In genomic region chr9:32518276-32518675, GRCh38 we compare ENCODE assay signal across 1 cellular context.
TF ChIP-seq lines count a peak whose summit lies in the region.

No MANE protein-coding gene starts in this region.

TF ChIP-seq in HEK293, 187 proteins besides CTCF, POLR2A, EP300 and RAD21 (continued from another document):
- TF ChIP-seq BCL6B (tag by site-specific recombination; IDR thresholded peaks at IDR 0.05) (no peak), ZBTB44 (tag by site-specific recombination; IDR thresholded peaks at IDR 0.05) (no peak), ZNF155 (tag by site-specific recombination; IDR thresholded peaks at IDR 0.05) (no peak), TRIM28 (IDR thresholded peaks at IDR 0.05; ENCODE audit: borderline replicate concordance, low read length) (peak; percentile 77; the same call in 1 of the 2 replicates), ZNF24 (tag by site-specific recombination; IDR thresholded peaks at IDR 0.05) (no peak), ZSCAN16 (tag by site-specific recombination; IDR thresholded peaks at IDR 0.05) (no peak), HOXC10 (CRISPR knock-in tag; IDR thresholded peaks at IDR 0.05) (no peak)
- TF ChIP-seq, protein P1, sequence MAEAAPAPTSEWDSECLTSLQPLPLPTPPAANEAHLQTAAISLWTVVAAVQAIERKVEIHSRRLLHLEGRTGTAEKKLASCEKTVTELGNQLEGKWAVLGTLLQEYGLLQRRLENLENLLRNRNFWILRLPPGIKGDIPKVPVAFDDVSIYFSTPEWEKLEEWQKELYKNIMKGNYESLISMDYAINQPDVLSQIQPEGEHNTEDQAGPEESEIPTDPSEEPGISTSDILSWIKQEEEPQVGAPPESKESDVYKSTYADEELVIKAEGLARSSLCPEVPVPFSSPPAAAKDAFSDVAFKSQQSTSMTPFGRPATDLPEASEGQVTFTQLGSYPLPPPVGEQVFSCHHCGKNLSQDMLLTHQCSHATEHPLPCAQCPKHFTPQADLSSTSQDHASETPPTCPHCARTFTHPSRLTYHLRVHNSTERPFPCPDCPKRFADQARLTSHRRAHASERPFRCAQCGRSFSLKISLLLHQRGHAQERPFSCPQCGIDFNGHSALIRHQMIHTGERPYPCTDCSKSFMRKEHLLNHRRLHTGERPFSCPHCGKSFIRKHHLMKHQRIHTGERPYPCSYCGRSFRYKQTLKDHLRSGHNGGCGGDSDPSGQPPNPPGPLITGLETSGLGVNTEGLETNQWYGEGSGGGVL (tag by site-specific recombination; IDR thresholded peaks at IDR 0.05) = no peak
